1 cellular context compared by ENCODE assay signal in the genomic region with DNA sequence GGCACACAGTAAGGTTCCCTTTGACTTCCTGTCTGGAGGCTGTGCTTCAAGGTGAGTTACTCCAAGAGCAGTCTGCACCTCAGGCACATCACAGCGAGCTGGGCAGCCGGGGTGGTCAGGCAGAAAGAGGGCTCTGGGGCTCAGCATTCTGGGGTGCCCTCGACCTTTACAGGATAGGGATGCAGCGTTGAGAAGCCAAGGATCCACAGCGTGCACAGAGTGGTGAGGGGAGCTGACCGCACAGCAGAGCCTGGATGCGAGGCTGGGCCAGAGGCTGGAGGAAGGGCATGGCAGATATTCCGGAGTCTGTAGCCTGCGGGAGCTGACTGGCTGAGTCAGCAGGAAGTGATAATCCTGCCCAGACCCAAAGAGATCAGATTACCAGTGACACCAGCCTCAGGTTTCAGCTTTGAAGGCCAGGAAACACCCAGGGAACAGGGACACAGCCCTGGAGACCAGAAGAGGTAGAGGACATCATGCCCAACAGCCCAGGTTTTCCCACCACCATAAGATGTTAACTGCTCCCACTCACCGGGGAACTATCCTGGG.
A peak's percentile ranks its signal among the peaks of the same experiment; 100 is the strongest.
TF ChIP-seq lines count a peak whose summit lies in the region.

No MANE protein-coding gene starts in this region.

TF ChIP-seq in SK-N-SH, 30 proteins besides CTCF, POLR2A, EP300 and RAD21 (continued from another document):
- TF ChIP-seq REST (IDR thresholded peaks at IDR 0.05; ENCODE audit: low read depth, low read length): no peak
- TF ChIP-seq GABPA (IDR thresholded peaks at IDR 0.05; ENCODE audit: low read depth): peak; percentile 43
- TF ChIP-seq RCOR1 (IDR thresholded peaks at IDR 0.05; ENCODE audit: low read length): no peak
- TF ChIP-seq PBX3 (IDR thresholded peaks at IDR 0.05): 0 out of 2 replicates have a peak, but pooled peaks have one; percentile 29
- TF ChIP-seq MXI1 (IDR thresholded peaks at IDR 0.05; ENCODE audit: low read depth, low read length): no peak
- TF ChIP-seq, protein P1, sequence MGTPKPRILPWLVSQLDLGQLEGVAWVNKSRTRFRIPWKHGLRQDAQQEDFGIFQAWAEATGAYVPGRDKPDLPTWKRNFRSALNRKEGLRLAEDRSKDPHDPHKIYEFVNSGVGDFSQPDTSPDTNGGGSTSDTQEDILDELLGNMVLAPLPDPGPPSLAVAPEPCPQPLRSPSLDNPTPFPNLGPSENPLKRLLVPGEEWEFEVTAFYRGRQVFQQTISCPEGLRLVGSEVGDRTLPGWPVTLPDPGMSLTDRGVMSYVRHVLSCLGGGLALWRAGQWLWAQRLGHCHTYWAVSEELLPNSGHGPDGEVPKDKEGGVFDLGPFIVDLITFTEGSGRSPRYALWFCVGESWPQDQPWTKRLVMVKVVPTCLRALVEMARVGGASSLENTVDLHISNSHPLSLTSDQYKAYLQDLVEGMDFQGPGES (IDR thresholded peaks at IDR 0.05; ENCODE audit: low read depth, low read length): no peak
- no peak for TF ChIP-seq RXRA (IDR thresholded peaks at IDR 0.05; ENCODE audit: borderline replicate concordance, low read depth)
- TF ChIP-seq, protein P2, sequence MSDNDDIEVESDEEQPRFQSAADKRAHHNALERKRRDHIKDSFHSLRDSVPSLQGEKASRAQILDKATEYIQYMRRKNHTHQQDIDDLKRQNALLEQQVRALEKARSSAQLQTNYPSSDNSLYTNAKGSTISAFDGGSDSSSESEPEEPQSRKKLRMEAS (IDR thresholded peaks at IDR 0.05; ENCODE audit: low read depth): peak; percentile 63; the same call in 1 of the 2 replicates
- peak; percentile 74 for TF ChIP-seq TCF12 (IDR thresholded peaks at IDR 0.05)
- TF ChIP-seq EZH2phosphoT487 (IDR thresholded peaks at IDR 0.05; ENCODE audit: borderline replicate concordance, low read depth): no peak
- no peak for TF ChIP-seq SIN3A (IDR thresholded peaks at IDR 0.05; ENCODE audit: borderline replicate concordance, low read depth, low read length)
- TF ChIP-seq TAF1 (IDR thresholded peaks at IDR 0.05; ENCODE audit: borderline replicate concordance, low read depth, low read length): no peak
- TF ChIP-seq SMC3 (IDR thresholded peaks at IDR 0.05; ENCODE audit: low read depth, low read length): no peak
- TF ChIP-seq NFIC (IDR thresholded peaks at IDR 0.05; ENCODE audit: borderline replicate concordance): peak; percentile 22; the same call in 1 of the 2 replicates
TF ChIP-seq in SK-N-SH: peak in this region for 8.
